Comparison of ENCODE assay signal across 26 cellular contexts in the genomic region with DNA sequence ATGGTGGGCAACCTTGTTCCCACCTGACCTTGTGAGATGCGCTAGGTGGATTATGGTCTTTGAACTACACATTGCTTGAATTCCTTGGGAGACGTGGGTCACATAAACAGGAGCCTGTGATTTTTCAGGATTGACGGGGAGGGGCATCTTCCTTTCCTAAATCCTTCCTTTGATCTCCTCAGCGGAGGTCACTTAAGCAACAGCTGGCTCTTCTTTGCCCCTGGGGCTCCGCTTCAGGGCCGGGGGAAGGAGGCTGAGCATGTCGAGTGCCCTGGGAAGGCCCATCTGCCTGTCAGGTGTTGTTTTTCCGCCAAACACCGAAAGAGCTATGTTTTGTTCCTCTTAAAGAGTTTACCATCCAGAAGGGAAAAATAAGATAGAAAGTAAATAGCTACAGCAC.
DNase-seq lines count a peak whose midpoint lies in the region; ATAC-seq lines count a peak whose summit lies in the region.
"Had no signal": no experiment of that assay in that cellular context is flagged by ENCODE, and none has a peak within 500 bp of the region (broad histone marks: within the 10 kb centered on the region; RNA-seq: fewer than 3 reads in every experiment).

No MANE protein-coding gene starts in this region.

- ATAC-seq in HG03442 (IDR thresholded peaks at IDR 0.05; ENCODE audit: unreplicated experiment) (no peak), GM21737 (IDR thresholded peaks at IDR 0.05; ENCODE audit: unreplicated experiment) (no peak), GM21717 (IDR thresholded peaks at IDR 0.05; ENCODE audit: unreplicated experiment) (no peak), HG02588 (IDR thresholded peaks at IDR 0.05; ENCODE audit: unreplicated experiment) (no peak)
- ATAC-seq: GM12878, Right ventricle myocardium inferior, SK-N-SH treated with all-trans-retinoic acid at 6 μM for 48 hours had no signal

- DNase-seq in ELF-1 (ENCODE audit: low read depth, low spot score) (peak; percentile 91), NCI-H524 treated with DMSO at 0.1 percent for 48 hours (lab: John Stamatoyannopoulos, UW) (peak; percentile 42), ecto neural progenitor cell (ENCODE audit: low spot score) (peak; percentile 65), islet precursor cell (peak; percentile 88)
- DNase-seq: AML-193; CD4-positive, alpha-beta T cell; COR-L47; GDM1; HFFc6; KBM-7; MV-4-11; NCI-H1105; NCI-H1436 treated with DMSO at 0.1 percent for 48 hours; NCI-H187 treated with DMSO at 0.1 percent for 48 hours; NCI-H2227 treated with DMSO at 0.1 percent for 48 hours; NCI-H748 treated with DMSO at 0.1 percent for 48 hours; NK-92 treated with Interleukin-12 subunit alpha and Interleukin-12 subunit beta, amount 100 ng/mL, for 24 hours; PC-9; SJCRH30 had no signal
